Comparison of ENCODE assay signal across 8 cellular contexts in the genomic region with DNA sequence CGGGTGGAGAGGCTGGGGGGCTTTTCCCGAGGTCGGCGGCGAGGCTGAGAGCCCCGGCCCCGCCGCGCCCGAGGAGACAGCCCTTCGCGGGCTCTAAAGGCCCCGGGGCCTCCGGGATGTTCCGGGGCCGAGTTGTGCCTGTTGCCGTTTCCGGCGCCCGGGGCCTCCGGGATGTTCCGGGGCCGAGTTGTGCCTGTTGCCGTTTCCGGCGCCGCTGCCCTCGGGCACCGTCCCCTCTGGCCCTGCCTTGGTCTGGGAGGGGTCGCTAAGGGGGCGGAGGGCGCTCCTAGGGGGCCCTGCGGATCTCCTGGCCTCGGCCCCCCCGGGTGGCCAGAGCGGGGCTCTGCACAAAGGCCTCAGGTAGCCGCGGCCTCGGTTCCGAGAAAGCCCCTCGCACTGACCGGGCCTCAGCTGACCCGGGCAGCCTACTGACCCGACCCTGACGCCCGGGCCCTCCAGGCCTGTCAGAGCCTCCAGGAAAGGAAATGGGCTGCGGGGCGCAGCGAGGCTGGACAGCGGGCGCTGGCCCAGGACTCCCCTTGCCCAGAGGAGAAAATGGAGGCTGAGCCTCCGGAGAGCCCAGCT. TPM values are rescaled to one million over a fixed set of nuclear protein-coding genes. Genes with fewer than 3 reads are reported as not detected.
DNase-seq lines count a peak whose midpoint lies in the region; ATAC-seq and TF ChIP-seq lines count a peak whose summit lies in the region.

No MANE protein-coding gene starts in this region.

- CTCF ChIA-PET in activated CD8-positive, alpha-beta memory T cell treated with anti-CD3 and anti-CD28 coated beads, Interleukin-2, amount 10 ng/mL, durations not matched to agents 7 days and 5 days (lab: Charles Lee) = no interaction called here

- H3K36me3 Mint-ChIP-seq in activated CD8-positive, alpha-beta memory T cell treated with anti-CD3 and anti-CD28 coated beads, Interleukin-2, amount 10 ng/mL, durations not matched to agents 7 days and 5 days = no peaks in the 10 kb centered on the region
- no peaks in the 10 kb centered on the region for H3K36me3 Mint-ChIP-seq in activated naive CD8-positive, alpha-beta T cell treated with anti-CD3 and anti-CD28 coated beads, Interleukin-2, amount 50 U/mL, for 24 hours (ENCODE audit: low read depth)

- TF ChIP-seq CTCF in kidney epithelial cell (IDR thresholded peaks at IDR 0.05; ENCODE audit: insufficient read depth, low read length, poor library complexity, severe bottlenecking) = no peak

- H3K9me3 Mint-ChIP-seq in activated CD8-positive, alpha-beta memory T cell treated with anti-CD3 and anti-CD28 coated beads, Interleukin-2, amount 10 ng/mL, durations not matched to agents 7 days and 5 days (ENCODE audit: low read depth) = no peaks in the 10 kb centered on the region
- no peaks in the 10 kb centered on the region for H3K9me3 Mint-ChIP-seq in activated naive CD8-positive, alpha-beta T cell treated with anti-CD3 and anti-CD28 coated beads, Interleukin-2, amount 50 U/mL, for 24 hours

- H3K36me3 ChIP-seq in kidney epithelial cell (ENCODE audit: control insufficient read depth, insufficient read depth, low read length) (no peaks in the 10 kb centered on the region), thymus (ENCODE audit: control insufficient read depth, insufficient read depth) (no peaks in the 10 kb centered on the region)

- H3K4me1 Mint-ChIP-seq in activated CD8-positive, alpha-beta memory T cell treated with anti-CD3 and anti-CD28 coated beads, Interleukin-2, amount 10 ng/mL, durations not matched to agents 7 days and 5 days = peaks cover 12% of the 10 kb centered on the region
- peaks cover 23% of the 10 kb centered on the region for H3K4me1 Mint-ChIP-seq in activated naive CD8-positive, alpha-beta T cell treated with anti-CD3 and anti-CD28 coated beads, Interleukin-2, amount 50 U/mL, for 24 hours

- no peaks in the 10 kb centered on the region for H3K9me3 ChIP-seq in thymus (ENCODE audit: control insufficient read depth)

- H3K4me1 ChIP-seq in thymus (ENCODE audit: control insufficient read depth, insufficient read depth, low read length) = peaks cover 20% of the 10 kb centered on the region

- H3K27ac Mint-ChIP-seq in activated CD8-positive, alpha-beta memory T cell treated with anti-CD3 and anti-CD28 coated beads, Interleukin-2, amount 10 ng/mL, durations not matched to agents 7 days and 5 days = no peak overlapping the region
- no peak overlapping the region for H3K27ac Mint-ChIP-seq in activated naive CD8-positive, alpha-beta T cell treated with anti-CD3 and anti-CD28 coated beads, Interleukin-2, amount 50 U/mL, for 24 hours

- peak overlapping the region; percentile 93 for H3K27ac ChIP-seq in thymus (ENCODE audit: low read depth)

- DNase-seq in activated CD8-positive, alpha-beta memory T cell treated with anti-CD3 and anti-CD28 coated beads, Interleukin-2, amount 10 ng/mL, durations not matched to agents 7 days and 5 days = no peak
- no peak for DNase-seq in activated CD8-positive, alpha-beta memory T cell treated with anti-CD3 and anti-CD28 coated beads, Interleukin-2, amount 50 U/mL, for 4 hours
- DNase-seq in activated naive CD8-positive, alpha-beta T cell treated with anti-CD3 and anti-CD28 coated beads, Interleukin-2, amount 50 U/mL, for 24 hours = peak; percentile 24
- DNase-seq in kidney epithelial cell (ENCODE audit: low read depth) (no peak), NCI-H526 (lab: John Stamatoyannopoulos, UW) (no peak), midbrain (lab: John Stamatoyannopoulos, UW) (no peak)

- 16% methylated on average over 52 of the region's 52 CpGs for WGBS in thymus

- ATAC-seq in activated CD8-positive, alpha-beta memory T cell treated with anti-CD3 and anti-CD28 coated beads, Interleukin-2, amount 10 ng/mL, durations not matched to agents 7 days and 5 days = peak; percentile 22
- no peak for ATAC-seq in activated naive CD8-positive, alpha-beta T cell treated with anti-CD3 and anti-CD28 coated beads, Interleukin-2, amount 50 U/mL, for 24 hours
- no peak for ATAC-seq in HG03025 (IDR thresholded peaks at IDR 0.05; ENCODE audit: low FRiP score, unreplicated experiment)

- H3K27me3 ChIP-seq in kidney epithelial cell (ENCODE audit: control insufficient read depth, insufficient read depth, low read length) (peaks cover 14% of the 10 kb centered on the region), thymus (ENCODE audit: control insufficient read depth, insufficient read depth) (no peaks in the 10 kb centered on the region)

- peaks cover 35% of the 10 kb centered on the region for H3K27me3 Mint-ChIP-seq in activated CD8-positive, alpha-beta memory T cell treated with anti-CD3 and anti-CD28 coated beads, Interleukin-2, amount 10 ng/mL, durations not matched to agents 7 days and 5 days
- peaks cover 12% of the 10 kb centered on the region for H3K27me3 Mint-ChIP-seq in activated naive CD8-positive, alpha-beta T cell treated with anti-CD3 and anti-CD28 coated beads, Interleukin-2, amount 50 U/mL, for 24 hours

- no peak overlapping the region for H3K4me3 Mint-ChIP-seq in activated CD8-positive, alpha-beta memory T cell treated with anti-CD3 and anti-CD28 coated beads, Interleukin-2, amount 10 ng/mL, durations not matched to agents 7 days and 5 days
- H3K4me3 Mint-ChIP-seq in activated naive CD8-positive, alpha-beta T cell treated with anti-CD3 and anti-CD28 coated beads, Interleukin-2, amount 50 U/mL, for 24 hours = no peak overlapping the region

- peak overlapping the region; percentile 58 for H3K4me3 ChIP-seq in kidney epithelial cell (ENCODE audit: low read depth, low read length)
- peak overlapping the region; percentile 77 for H3K4me3 ChIP-seq in thymus (ENCODE audit: low read length)

RNA-seq across cellular contexts. Expression of gene ACTG1, which starts 24.2 kb away (rescaled TPM):
- total RNA-seq in activated CD8-positive, alpha-beta memory T cell treated with anti-CD3 and anti-CD28 coated beads, Interleukin-2, amount 10 ng/mL, durations not matched to agents 7 days and 5 days = 1,000 to 10,000 TPM; 3,566 to 4,759 TPM
- 8,883 and 9,424 TPM in 2 replicates for total RNA-seq in kidney epithelial cell
- 2,739 TPM for polyA plus RNA-seq in thymus

RNA-seq across cellular contexts. Expression of gene FSCN2, which starts 39.8 kb away (rescaled TPM):
- under 1 TPM; 0.41 to 0.56 TPM for total RNA-seq in activated CD8-positive, alpha-beta memory T cell treated with anti-CD3 and anti-CD28 coated beads, Interleukin-2, amount 10 ng/mL, durations not matched to agents 7 days and 5 days
- 0.29 and 0.41 TPM in 2 replicates for total RNA-seq in kidney epithelial cell
- polyA plus RNA-seq in thymus = 0.87 TPM
